ENCODE assay signal across 19 cellular contexts in the genomic region with DNA sequence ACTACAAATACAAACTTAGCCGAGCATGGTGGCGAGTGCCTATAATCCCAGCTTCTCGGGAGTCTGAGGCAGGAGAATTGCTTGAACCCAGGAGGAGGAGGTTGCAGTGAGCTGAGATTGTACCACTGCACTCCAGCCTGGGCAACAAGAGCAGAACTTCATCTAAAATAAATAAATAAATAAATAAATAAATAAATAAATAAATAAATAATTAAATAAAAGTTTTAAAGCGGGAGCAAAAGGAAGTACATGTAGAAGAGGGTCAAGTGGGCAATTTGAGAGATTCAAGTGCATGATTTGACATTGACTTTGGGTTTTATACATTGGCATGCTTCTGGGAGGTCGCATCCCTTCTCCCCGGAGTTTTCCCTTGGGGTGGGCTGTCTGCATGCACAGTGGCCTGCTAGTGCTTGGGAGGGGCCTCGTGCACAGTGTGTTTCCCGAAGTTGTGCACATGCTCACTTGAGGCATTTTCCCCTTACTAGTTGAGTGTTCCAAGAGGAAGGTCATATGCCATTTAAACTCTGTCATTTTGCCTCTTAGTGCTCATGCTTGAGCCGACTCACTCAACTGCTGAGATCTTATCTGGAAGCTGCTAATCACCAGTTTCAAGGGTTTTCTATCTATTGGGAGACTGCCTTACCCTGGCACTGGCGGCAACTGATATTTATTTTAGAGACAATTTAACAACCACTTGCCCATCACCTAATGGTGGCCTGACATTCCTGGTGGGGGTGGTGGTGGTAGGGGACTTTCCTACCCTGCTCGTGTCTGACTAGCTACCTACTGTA.
DNase-seq lines count a peak whose midpoint lies in the region; ATAC-seq, FAIRE-seq and TF ChIP-seq lines count a peak whose summit lies in the region.
"Had no signal": no experiment of that assay in that cellular context is flagged by ENCODE, and none has a peak within 500 bp of the region (broad histone marks: within the 10 kb centered on the region; RNA-seq: fewer than 3 reads in every experiment).

No MANE protein-coding gene starts in this region.

- H3K27ac ChIP-seq in A549 (no peak overlapping the region), HEK293 (ENCODE audit: extremely low read depth, low read depth, low read length) (no peak overlapping the region), mesendoderm (ENCODE audit: low read depth, low read length) (no peak overlapping the region)

- no peaks in the 10 kb centered on the region for H3K36me3 ChIP-seq in HEK293 (ENCODE audit: control insufficient read depth in 2 of 2, insufficient read depth in 1 of 2, low read length in 2 of 2)
- no peaks in the 10 kb centered on the region for H3K36me3 ChIP-seq in mesendoderm (ENCODE audit: control insufficient read depth, insufficient read depth, low read length)

- H3K4me1 ChIP-seq in A549 (no peaks in the 10 kb centered on the region), HEK293 (ENCODE audit: control insufficient read depth, insufficient read depth, low read length) (no peaks in the 10 kb centered on the region), mesendoderm (ENCODE audit: control insufficient read depth, low read depth, low read length) (no peaks in the 10 kb centered on the region)

- POLR2A ChIA-PET in A549 (lab: Yijun Ruan, JAX), result no interaction called here
- POLR2A ChIA-PET in HEK293 (lab: Yijun Ruan, JAX), result no interaction called here

- no peak overlapping the region for H3K9ac ChIP-seq in mesendoderm (ENCODE audit: low read length)

- no peak overlapping the region for H3K18ac ChIP-seq in mesendoderm (ENCODE audit: low read length)

- H3K27me3 ChIP-seq in mesendoderm (ENCODE audit: insufficient read depth, low read length, poor library complexity), result no peaks in the 10 kb centered on the region

- ATAC-seq in A549, result no peak
- no peak for ATAC-seq in activated T-helper 17 cell treated with anti-CD3 and anti-CD28 coated beads, Interleukin-2, amount 50 U/mL, for 72 hours (replicated peaks)

- DNase-seq in DMS53 (lab: John Stamatoyannopoulos, UW) (peak; percentile 5), DMS53 treated with DMSO at 0.1 percent for 48 hours (lab: John Stamatoyannopoulos, UW; ENCODE audit: unreplicated experiment) (no peak), A549 (ENCODE audit: low read depth in 1 of 2, low spot score in 1 of 2) (no peak), mesendoderm (peak; percentile 55), kidney glomerular epithelial cell (lab: John Stamatoyannopoulos, UW) (no peak), RCC 7860 (ENCODE audit: low spot score) (no peak)
- DNase-seq: 8988T; C1 segment of cervical spinal cord; Calu3; CD4-positive, alpha-beta memory T cell; COR-L47; DND-41; GOT3; HCEC 1CT had no signal

- no peak overlapping the region for H3K4me3 Mint-ChIP-seq in activated T-helper 17 cell treated with anti-CD3 and anti-CD28 coated beads, Interleukin-2, amount 50 U/mL, for 72 hours
- H3K4me3 Mint-ChIP-seq: CD4-positive, alpha-beta memory T cell had no signal

- TF ChIP-seq RAD21 in A549 (conservative IDR thresholded peaks at IDR 0.05 in 1 of 2, IDR thresholded peaks at IDR 0.05 in 1 of 2), result no peak

- H3K23ac ChIP-seq in mesendoderm (ENCODE audit: low read length), result no peak overlapping the region

- H3K4me1 Mint-ChIP-seq in activated T-helper 17 cell treated with anti-CD3 and anti-CD28 coated beads, Interleukin-2, amount 50 U/mL, for 72 hours, result no peaks in the 10 kb centered on the region
- H3K4me1 Mint-ChIP-seq: CD4-positive, alpha-beta memory T cell had no signal

- no peak for TF ChIP-seq POLR2A in A549 (IDR thresholded peaks at IDR 0.05; ENCODE audit: low read length)

- no peak overlapping the region for H2AK5ac ChIP-seq in mesendoderm (ENCODE audit: low read length)

- no peak overlapping the region for H3K4ac ChIP-seq in mesendoderm (ENCODE audit: low read depth, low read length)

- H2BK120ac ChIP-seq in mesendoderm (ENCODE audit: low read depth, low read length), result no peak overlapping the region

- H3K27me3 Mint-ChIP-seq in activated T-helper 17 cell treated with anti-CD3 and anti-CD28 coated beads, Interleukin-2, amount 50 U/mL, for 72 hours, result peaks cover 15% of the 10 kb centered on the region

- no peak overlapping the region for H4K5ac ChIP-seq in mesendoderm (ENCODE audit: low read length)

- H3K9me3 ChIP-seq in A549 (no peaks in the 10 kb centered on the region), HEK293 (ENCODE audit: control insufficient read depth, insufficient read depth, low read depth, low read length) (no peaks in the 10 kb centered on the region)

- no peak for TF ChIP-seq EP300 in A549 (IDR thresholded peaks at IDR 0.05)

- WGBS in A549 (ENCODE audit: missing lambda C conversion rate), result 12% methylated on average over 11 of the region's 11 CpGs
- WGBS in mesendoderm (ENCODE audit: extremely low coverage, insufficient coverage, low lambda C conversion rate), result no CpG with 5 or more reads among the region's 11 CpGs

- no peak overlapping the region for H2BK15ac ChIP-seq in mesendoderm (replicated peaks; ENCODE audit: low read depth)

- H3K4me2 ChIP-seq in A549 (no peak overlapping the region), mesendoderm (ENCODE audit: low read length) (no peak overlapping the region)

- H3K9me3 Mint-ChIP-seq in activated T-helper 17 cell treated with anti-CD3 and anti-CD28 coated beads, Interleukin-2, amount 50 U/mL, for 72 hours, result no peaks in the 10 kb centered on the region

- no peaks in the 10 kb centered on the region for H3K36me3 Mint-ChIP-seq in activated T-helper 17 cell treated with anti-CD3 and anti-CD28 coated beads, Interleukin-2, amount 50 U/mL, for 72 hours (ENCODE audit: low read depth)
- H3K36me3 Mint-ChIP-seq: CD4-positive, alpha-beta memory T cell had no signal

- no peaks in the 10 kb centered on the region for H3K79me2 ChIP-seq in mesendoderm (ENCODE audit: control insufficient read depth, insufficient read depth, low read length)

- H2BK5ac ChIP-seq in mesendoderm (ENCODE audit: low read length), result no peak overlapping the region

- FAIRE-seq in A549 (lab: Jason Lieb, UNC) (no peak), RCC 7860 (lab: Jason Lieb, UNC) (no peak)
- FAIRE-seq: G401.6, GM12892, H54 had no signal

- TF ChIP-seq CTCF in A549 (IDR thresholded peaks at IDR 0.05), result no peak
- no peak for TF ChIP-seq CTCF in HEK293 (tag by site-specific recombination; IDR thresholded peaks at IDR 0.05)

- no peaks in the 10 kb centered on the region for H3K79me1 ChIP-seq in mesendoderm (ENCODE audit: low read length)

- no peak overlapping the region for H3K27ac Mint-ChIP-seq in activated T-helper 17 cell treated with anti-CD3 and anti-CD28 coated beads, Interleukin-2, amount 50 U/mL, for 72 hours
- H3K27ac Mint-ChIP-seq: CD4-positive, alpha-beta memory T cell had no signal

- no peak overlapping the region for H4K8ac ChIP-seq in mesendoderm (ENCODE audit: low read depth, low read length)

- no peak overlapping the region for H3K56ac ChIP-seq in mesendoderm (ENCODE audit: low read length)

- no peak overlapping the region for H3K4me3 ChIP-seq in A549
- H3K4me3 ChIP-seq in HEK293 (ENCODE audit: low read depth, low read length), result no peak overlapping the region
- no peak overlapping the region for H3K4me3 ChIP-seq in mesendoderm (ENCODE audit: low read length)

- CTCF ChIA-PET in A549 (lab: Yijun Ruan, JAX) (interaction anchor here (1.0 to 1.2 kb wide), 2 partner anchors 10 to 257 kb away, joined by 3 to 4 read pairs; no protein-coding TSS in a partner anchor), HEK293 (lab: Yijun Ruan, JAX) (no interaction called here)

TF ChIP-seq in A549, 52 proteins besides CTCF, POLR2A, EP300 and RAD21:
- TF ChIP-seq HOXA7 (CRISPR knock-in tag; IDR thresholded peaks at IDR 0.05) (no peak), FOSB (CRISPR knock-in tag; IDR thresholded peaks at IDR 0.05) (no peak), HDAC2 (IDR thresholded peaks at IDR 0.05) (no peak), EHMT2 (IDR thresholded peaks at IDR 0.05; ENCODE audit: low read depth) (no peak), JUN (IDR thresholded peaks at IDR 0.05) (no peak), GATA3 (IDR thresholded peaks at IDR 0.05; ENCODE audit: borderline replicate concordance) (no peak), ZC3H11A (IDR thresholded peaks at IDR 0.05) (peak; percentile 63)
- TF ChIP-seq, protein P1, sequence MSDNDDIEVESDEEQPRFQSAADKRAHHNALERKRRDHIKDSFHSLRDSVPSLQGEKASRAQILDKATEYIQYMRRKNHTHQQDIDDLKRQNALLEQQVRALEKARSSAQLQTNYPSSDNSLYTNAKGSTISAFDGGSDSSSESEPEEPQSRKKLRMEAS (IDR thresholded peaks at IDR 0.05), result no peak

TF ChIP-seq in HEK293, 187 proteins besides CTCF, POLR2A, EP300 and RAD21 (continues in another document):
- TF ChIP-seq ZBTB11 (tag by site-specific recombination; conservative IDR thresholded peaks at IDR 0.05; ENCODE audit: low read depth) (peak; percentile 62), ZNF677 (tag by site-specific recombination; IDR thresholded peaks at IDR 0.05) (no peak), ZNF391 (tag by site-specific recombination; IDR thresholded peaks at IDR 0.05; ENCODE audit: borderline replicate concordance, low read depth) (no peak), ZNF610 (tag by site-specific recombination; IDR thresholded peaks at IDR 0.05; ENCODE audit: borderline replicate concordance) (no peak), ZNF623 (tag by site-specific recombination; IDR thresholded peaks at IDR 0.05) (peak; percentile 35), ZNF248 (tag by site-specific recombination; IDR thresholded peaks at IDR 0.05) (no peak), ZNF785 (tag by site-specific recombination; IDR thresholded peaks at IDR 0.05) (no peak)

Comparison
In these comparisons a context has a peak if more than half of its experiments do, and no peak if none do; other contexts are left out.
1. DNase-seq: peak in DMS53 (single experiment) and mesendoderm (single experiment); none in DMS53 treated with DMSO at 0.1 percent for 48 hours (single experiment), A549 (0 of 2), kidney glomerular epithelial cell (single experiment) and RCC 7860 (single experiment).